In genomic region chr15:73994419-73994883, GRCh38 we compare ENCODE assay signal across 8 cellular contexts. TPM values are rescaled to one million over a fixed set of nuclear protein-coding genes. Genes with fewer than 3 reads are reported as not detected.
DNase-seq lines count a peak whose midpoint lies in the region; ATAC-seq and TF ChIP-seq lines count a peak whose summit lies in the region.

Gene PML, plus strand, starts transcription at chr15:73994716. Its CDS starts 97 bp downstream, at chr15:73994813.

- peaks cover 34% of the 10 kb centered on the region for H3K79me2 ChIP-seq in PC-9 (ENCODE audit: low read depth)

- H3K9ac ChIP-seq in mucosa of rectum (ENCODE audit: low read depth in 1 of 2, low read length in 2 of 2): peak within 1 kb of the TSS; percentile 64 to 79

- peaks cover 11% of the 10 kb centered on the region for H3F3A ChIP-seq in PC-9 (ENCODE audit: insufficient read depth, low read depth)

- H3K27me3 ChIP-seq in PC-9 (ENCODE audit: insufficient read depth, low read depth) (no peaks in the 10 kb centered on the region), mucosa of rectum (ENCODE audit: control insufficient read depth in 2 of 2, insufficient read depth in 2 of 2, low read length in 2 of 2) (no peaks in the 10 kb centered on the region)

- intact Hi-C loops in PC-9 (cut with micrococcal nuclease; ENCODE audit: unreplicated experiment): no loop called here

- peak within 1 kb of the TSS; percentile 53 for H3K27ac ChIP-seq in PC-9
- peak within 1 kb of the TSS; percentile 88 to 91 for H3K27ac ChIP-seq in mucosa of rectum (ENCODE audit: low read depth in 2 of 2, low read length in 2 of 2)

- TF ChIP-seq EP300 in Ishikawa (IDR thresholded peaks at IDR 0.05; ENCODE audit: borderline replicate concordance): no peak

- H3K36me3 ChIP-seq in PC-9 (ENCODE audit: low read depth) (no peaks in the 10 kb centered on the region), mucosa of rectum (ENCODE audit: control insufficient read depth in 2 of 2, insufficient read depth in 2 of 2, low read length in 2 of 2) (peaks cover 12 to 17% of the 10 kb centered on the region in 2 donors)

- peak within 1 kb of the TSS; percentile 77 for H2AFZ ChIP-seq in PC-9

- BruUV-seq in PC-9 (replicated peaks; lab: Mats Ljungman, UMichigan): no TSS peak

- POLR2A ChIA-PET in PC-9 (lab: Charles Lee; ENCODE audit: unreplicated experiment): interaction anchor here (0.6 to 0.9 kb wide), 3 partner anchors 11 to 79 kb away, joined by 3 to 6 read pairs (median 4); no protein-coding TSS in a partner anchor

- peak; percentile 96 for DNase-seq in DMS 273 (lab: John Stamatoyannopoulos, UW; ENCODE audit: unreplicated experiment)
- DNase-seq in PC-9: peak; percentile 86 to 91
- peak; percentile 86 for DNase-seq in activated T-cell treated with anti-CD3 and anti-CD28 coated beads, Interleukin-2, amount 50 U/mL, for 1 hour
- peak; percentile 52 for DNase-seq in epithelial cell of proximal tubule (ENCODE audit: low read depth)
- peak; percentile 96 for DNase-seq in stimulated activated CD8-positive, alpha-beta memory T cell treated with anti-CD3 and anti-CD28 coated beads, Interleukin-4, amount 100 ng/mL, for 48 hours

- peaks cover 41% of the 10 kb centered on the region for H3K4me1 ChIP-seq in PC-9 (replicated peaks; ENCODE audit: insufficient read depth)
- H3K4me1 ChIP-seq in mucosa of rectum (ENCODE audit: control insufficient read depth in 2 of 2, insufficient read depth in 2 of 2, low read length in 2 of 2): peaks cover 16 to 26% of the 10 kb centered on the region in 2 donors

- H3K4me2 ChIP-seq in PC-9: peak within 1 kb of the TSS; percentile 100

- H3K4me3 ChIP-seq in PC-9: peak within 1 kb of the TSS; percentile 92
- H3K4me3 ChIP-seq in epithelial cell of proximal tubule (ENCODE audit: low read depth, low read length): peak within 1 kb of the TSS; percentile 85
- H3K4me3 ChIP-seq in mucosa of rectum (ENCODE audit: low read length in 2 of 2): peak within 1 kb of the TSS; percentile 69 to 88

- TF ChIP-seq CTCF in PC-9 (conservative IDR thresholded peaks at IDR 0.05) (no peak), epithelial cell of proximal tubule (conservative IDR thresholded peaks at IDR 0.05; ENCODE audit: low read depth, low read length) (no peak)

- TF ChIP-seq RAD21 in Ishikawa (IDR thresholded peaks at IDR 0.05; ENCODE audit: low read depth): no peak

- ATAC-seq in GM21529 (IDR thresholded peaks at IDR 0.05; ENCODE audit: unreplicated experiment): peak; percentile 78

- H3K9me3 ChIP-seq in PC-9 (ENCODE audit: insufficient read depth, low read depth) (no peaks in the 10 kb centered on the region), mucosa of rectum (ENCODE audit: control insufficient read depth in 2 of 2, low read length in 2 of 2) (no peaks in the 10 kb centered on the region)

- no peaks in the 10 kb centered on the region for H4K20me1 ChIP-seq in PC-9 (ENCODE audit: insufficient read depth)

- CTCF ChIA-PET in PC-9 (lab: Charles Lee): interaction anchor here (0.7 to 1.7 kb wide), 4 partner anchors 13 to 60 kb away, joined by 3 to 13 read pairs (median 6); no protein-coding TSS in a partner anchor

- H3K9me2 ChIP-seq in PC-9 (ENCODE audit: insufficient read depth): no peaks in the 10 kb centered on the region

TF ChIP-seq in Ishikawa, 13 proteins besides CTCF, POLR2A, EP300 and RAD21:
- TF ChIP-seq FOXM1 (IDR thresholded peaks at IDR 0.05; ENCODE audit: borderline replicate concordance, low read depth) (no peak), TAF1 (IDR thresholded peaks at IDR 0.05; ENCODE audit: low read depth) (peak; percentile 46; the same call in 1 of the 2 replicates), CREB1 (IDR thresholded peaks at IDR 0.05; ENCODE audit: low read depth) (no peak), TCF12 (IDR thresholded peaks at IDR 0.05; ENCODE audit: low read depth) (no peak)
- TF ChIP-seq, protein P1, sequence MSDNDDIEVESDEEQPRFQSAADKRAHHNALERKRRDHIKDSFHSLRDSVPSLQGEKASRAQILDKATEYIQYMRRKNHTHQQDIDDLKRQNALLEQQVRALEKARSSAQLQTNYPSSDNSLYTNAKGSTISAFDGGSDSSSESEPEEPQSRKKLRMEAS (IDR thresholded peaks at IDR 0.05): peak; percentile 24
TF ChIP-seq in Ishikawa: peak in this region for 2.

RNA-seq across cellular contexts. Expression of gene PML, which starts in this region (rescaled TPM):
- total RNA-seq in PC-9 (2021) (67.2 and 81.8 TPM in 2 replicates), epithelial cell of proximal tubule (74.8 and 78.9 TPM in 2 replicates)

Comparison
In these comparisons a context has a peak if more than half of its experiments do, and no peak if none do; other contexts are left out.
1. Peak in every context shown above with its lines: DNase-seq, ATAC-seq, H3K4me3 ChIP-seq and H3K27ac ChIP-seq.